Comparison of ENCODE assay signal across 13 cellular contexts in the genomic region with DNA sequence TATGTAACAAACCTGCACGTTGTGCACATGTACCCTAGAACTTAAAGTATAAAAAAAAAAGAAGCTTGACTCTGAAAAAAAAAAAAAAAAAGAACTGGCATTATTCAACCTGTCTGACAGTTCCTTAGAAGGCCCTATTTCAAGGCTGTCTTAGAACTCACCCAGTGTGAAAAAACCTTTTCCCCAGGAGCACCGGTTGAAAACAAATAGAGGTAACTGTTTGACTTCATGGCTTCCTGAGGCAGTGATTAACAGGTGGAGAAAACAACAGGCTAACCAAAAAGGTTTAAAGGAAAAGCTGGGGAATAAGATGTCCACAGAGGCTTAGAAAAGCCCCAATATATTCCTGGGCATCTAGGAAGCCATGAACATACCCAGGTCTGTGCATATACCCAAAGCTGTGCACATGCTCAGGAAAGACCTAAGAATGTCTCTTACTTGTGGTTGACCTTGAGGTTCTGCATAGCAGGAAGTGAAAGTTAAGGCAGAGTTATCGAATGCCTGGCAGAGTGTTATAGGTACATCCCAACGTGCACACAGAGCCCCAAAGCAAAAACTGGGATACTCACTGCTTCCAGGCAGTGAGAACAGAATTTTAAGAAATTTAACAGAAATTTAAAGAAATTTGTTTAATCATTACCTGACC. TPM values are rescaled to one million over a fixed set of nuclear protein-coding genes. Genes with fewer than 3 reads are reported as not detected.
A peak's percentile ranks its signal among the peaks of the same experiment; 100 is the strongest.
DNase-seq lines count a peak whose midpoint lies in the region; ATAC-seq, FAIRE-seq and TF ChIP-seq lines count a peak whose summit lies in the region.
"Had no signal": no experiment of that assay in that cellular context is flagged by ENCODE, and none has a peak within 500 bp of the region (broad histone marks: within the 10 kb centered on the region; RNA-seq: fewer than 3 reads in every experiment).

No MANE protein-coding gene starts in this region.

- no peak overlapping the region for H3K9ac ChIP-seq in GM12878 (ENCODE audit: control insufficient read depth, insufficient read depth, low read length)

- SMC1A ChIA-PET in GM12878 (lab: Charles Lee; ENCODE audit: uncharacterized antibody, unreplicated experiment) = no interaction called here

- intact Hi-C loops in GM12878 (cut with micrococcal nuclease; ENCODE audit: unreplicated experiment) (no loop called here), dorsolateral prefrontal cortex (cut with DNase I) (no loop called here)

- no peaks in the 10 kb centered on the region for H4K20me1 ChIP-seq in GM12878 (ENCODE audit: control insufficient read depth, insufficient read depth)

- RAD21 ChIA-PET in GM12878 (lab: Charles Lee; ENCODE audit: unreplicated experiment) = interaction anchor here (0.7 kb wide), 1 partner anchor 55 kb away, joined by 3 read pairs; no protein-coding TSS in a partner anchor

- H3K4me3 ChIP-seq in GM12878 (peak overlapping the region; percentile 59; the same call in 1 of the 2 replicates), dorsolateral prefrontal cortex (no peak overlapping the region)
- H3K4me3 ChIP-seq: right atrium auricular region had no signal

- H3K79me2 ChIP-seq in GM12878 (ENCODE audit: control insufficient read depth, insufficient read depth, low read length) = peaks cover 25% of the 10 kb centered on the region

- H3K27me3 ChIP-seq in GM12878 (replicated peaks in 1 of 2; ENCODE audit: control insufficient read depth in 2 of 2, insufficient read depth in 2 of 2, low read length in 1 of 2) (no peaks in the 10 kb centered on the region), dorsolateral prefrontal cortex (no peaks in the 10 kb centered on the region)
- H3K27me3 ChIP-seq: brain microvascular endothelial cell, right atrium auricular region had no signal

- TF ChIP-seq CTCF in GM20000 (IDR thresholded peaks at IDR 0.05; ENCODE audit: extremely low read depth, missing control alignments) = no peak
- TF ChIP-seq CTCF in GM12878 (IDR thresholded peaks at IDR 0.05 in 2 of 3, conservative IDR thresholded peaks at IDR 0.05 in 1 of 3; ENCODE audit: control insufficient read depth in 2 of 3, extremely low read depth in 1 of 3, insufficient read depth in 1 of 3, low read depth in 3 of 3, low read length in 3 of 3) = no peak
- TF ChIP-seq CTCF in dorsolateral prefrontal cortex (IDR thresholded peaks at IDR 0.05 in 54 of 56, conservative IDR thresholded peaks at IDR 0.05 in 2 of 56; ENCODE audit: low read depth in 1 of 56, partially characterized antibody in 56 of 56) = no peak

- 1% methylated on average over 3 of the region's 4 CpGs for WGBS in GM12878 (ENCODE audit: insufficient coverage, insufficient replicate concordance, low lambda C conversion rate, missing lambda C conversion rate)

- H3K4me1 ChIP-seq in GM12878 (ENCODE audit: control insufficient read depth, insufficient read depth, low read length) = no peaks in the 10 kb centered on the region
- H3K4me1 ChIP-seq: right atrium auricular region had no signal

- TF ChIP-seq POLR2A in GM12892 (IDR thresholded peaks at IDR 0.05; ENCODE audit: low read depth, low read length) (no peak), GM12878 (IDR thresholded peaks at IDR 0.05; ENCODE audit: low read depth, low read length) (no peak)

- H2AFZ ChIP-seq in GM12878 (ENCODE audit: control insufficient read depth, low read depth, low read length) = no peak overlapping the region

- in situ Hi-C loops in GM12878 (cut with MboI) = no loop called here

- peak; percentile 79 for FAIRE-seq in GM12892 (lab: Jason Lieb, UNC)
- peak; percentile 41 for FAIRE-seq in GM12878 (lab: Jason Lieb, UNC)

- H3K9me3 ChIP-seq in GM12878 (replicated peaks; ENCODE audit: control insufficient read depth, insufficient read depth, low read length) = peaks cover 11% of the 10 kb centered on the region

- H3K36me3 ChIP-seq in GM12878 (ENCODE audit: control insufficient read depth in 2 of 2, insufficient read depth in 2 of 2, low read length in 1 of 2) = peaks cover 0 to 11% of the 10 kb centered on the region in 2 experiments; a peak in 1 of 4 replicates

- peak; percentile 11 for DNase-seq in GM12892 (ENCODE audit: insufficient read length)
- DNase-seq in GM20000 (ENCODE audit: low spot score) = peak; percentile 34
- peak; percentile 71 for DNase-seq in MV-4-11 (lab: John Stamatoyannopoulos, UW)
- peak; percentile 51 for DNase-seq in GM12878 (ENCODE audit: low read depth, low spot score)
- DNase-seq in dorsolateral prefrontal cortex = no peak
- DNase-seq: brain microvascular endothelial cell, NCI-H524 treated with DMSO at 0.1 percent for 48 hours had no signal

- CTCF ChIA-PET in GM12878 (lab: Yijun Ruan, JAX) = no interaction called here

- no TSS peak for BruUV-seq in GM12878 (replicated peaks; lab: Mats Ljungman, UMichigan)

- TF ChIP-seq RAD21 in GM12878 (IDR thresholded peaks at IDR 0.05; ENCODE audit: insufficient read depth, low read depth, low read length) = no peak

- peak; percentile 99 for ATAC-seq in GM12878
- ATAC-seq in HG02642 (IDR thresholded peaks at IDR 0.05; ENCODE audit: poor library complexity, unreplicated experiment) = no peak
- no peak for ATAC-seq in HG03108 (IDR thresholded peaks at IDR 0.05; ENCODE audit: unreplicated experiment)
- no peak for ATAC-seq in HG02973 (IDR thresholded peaks at IDR 0.05; ENCODE audit: unreplicated experiment)

- peak overlapping the region; percentile 32 for H3K4me2 ChIP-seq in GM12878 (ENCODE audit: control insufficient read depth, insufficient read depth)

- peak overlapping the region; percentile 40 for H3K27ac ChIP-seq in GM12878 (ENCODE audit: control insufficient read depth, insufficient read depth)
- no peak overlapping the region for H3K27ac ChIP-seq in dorsolateral prefrontal cortex
- H3K27ac ChIP-seq: brain microvascular endothelial cell, epithelial cell of prostate, right atrium auricular region had no signal

- POLR2A ChIA-PET in GM12878 (lab: Charles Lee) = interaction anchor here (0.6 kb wide), 1 partner anchor 39 kb away, joined by 3 read pairs; no protein-coding TSS in a partner anchor

- TF ChIP-seq EP300 in GM12878 (IDR thresholded peaks at IDR 0.05; ENCODE audit: borderline replicate concordance in 1 of 2, control insufficient read depth in 1 of 2, low read depth in 2 of 2, low read length in 2 of 2) = no peak

RNA-seq across cellular contexts. Expression of gene UQCC1, which starts 7.0 kb away (rescaled TPM):
- polyA plus RNA-seq in GM12892 (2012; ENCODE audit: missing spikeins) = 35.7 TPM
- 130 and 131 TPM in 2 replicates for total RNA-seq in GM12878 (2013; cell fraction: nucleolus; rRNA removed)
- 51.1 and 55.4 TPM in 2 replicates for total RNA-seq in GM12878 (2014; rRNA removed)
- total RNA-seq in GM12878 (2014; rRNA removed; fragmentation: Illumina TruSeq; extraction: Trizol) = 37.0 and 38.3 TPM in 2 replicates
- total RNA-seq in GM12878 (2021) = 58.3 and 63.1 TPM in 2 replicates
- polyA plus RNA-seq in GM12878 (2011; ENCODE audit: low read depth) = 25.6 TPM
- 72.9 and 76.4 TPM in 2 replicates for polyA plus RNA-seq in GM12878 (2011; rRNA removed)
- 55.8 and 56.6 TPM in 2 replicates for polyA plus RNA-seq in GM12878 (2011; cell fraction: cytosol; rRNA removed)
- polyA plus RNA-seq in GM12878 (2011; cell fraction: nucleus; rRNA removed) = 146 and 213 TPM in 2 replicates
- 34.7 and 35.9 TPM in 2 replicates for polyA plus RNA-seq in GM12878 (2012)
- 57.8 and 70.4 TPM in 2 replicates for polyA plus RNA-seq in GM12878 (2014; fragmentation: Illumina TruSeq; extraction: Trizol)
- 10 to 100 TPM; 30.7 to 38.6 TPM for polyA plus RNA-seq in GM12878 (2014; fragmentation: Nextera tagmentation; extraction: Ambion mirVana)
- polyA plus RNA-seq in GM12878 (2014; rRNA removed) = 54.2 and 62.2 TPM in 2 replicates
- polyA plus RNA-seq in GM12878 (2016; fragmentation: Nextera tagmentation; extraction: Ambion mirVana) = 10 to 100 TPM; 54.8 to 62.4 TPM
- polyA minus RNA-seq in GM12878 (2011; rRNA and poly(A)+ RNA removed) = 39.6 and 42.6 TPM in 2 replicates
- polyA minus RNA-seq in GM12878 (2011; cell fraction: cytosol; rRNA and poly(A)+ RNA removed) = 20.0 and 25.1 TPM in 2 replicates
- polyA minus RNA-seq in GM12878 (2011; cell fraction: nucleus; rRNA and poly(A)+ RNA removed) = 52.5 and 64.1 TPM in 2 replicates
- total RNA-seq in dorsolateral prefrontal cortex = 100 to 1,000 TPM in 84 of 120 experiments, 10 to 100 TPM in 36; 73.3 to 141 (median 107) TPM

RNA-seq across cellular contexts. Expression of gene GDF5, which starts 33.3 kb away (rescaled TPM):
- polyA plus RNA-seq in GM12892 (2012; ENCODE audit: missing spikeins) = not detected
- total RNA-seq in GM12878 (2013; cell fraction: nucleolus; rRNA removed) = not detected in 2 replicates
- total RNA-seq in GM12878 (2014; rRNA removed) (0.06 TPM in 1 of 2 replicates, not detected in the other), GM12878 (2014; rRNA removed; fragmentation: Illumina TruSeq; extraction: Trizol) (not detected in 2 replicates), GM12878 (2021) (0.10 TPM in 1 of 2 replicates, not detected in the other), dorsolateral prefrontal cortex (1 to 10 TPM in 2 of 120 experiments, under 1 TPM in 82, not detected in 36; 0.14 to 1.4 (median 0.32) TPM)
- polyA plus RNA-seq in GM12878 (2011; ENCODE audit: low read depth) = not detected
- polyA plus RNA-seq in GM12878 (2011; rRNA removed) (not detected in 2 replicates), GM12878 (2014; fragmentation: Illumina TruSeq; extraction: Trizol) (not detected in 2 replicates), GM12878 (2014; fragmentation: Nextera tagmentation; extraction: Ambion mirVana) (not detected), GM12878 (2014; rRNA removed) (0.04 TPM in 1 of 2 replicates, not detected in the other), GM12878 (2016; fragmentation: Nextera tagmentation; extraction: Ambion mirVana) (not detected)
- polyA plus RNA-seq in GM12878 (2011; cell fraction: cytosol; rRNA removed) = 0.01 TPM in 1 of 2 replicates, not detected in the other
- 0.04 TPM in 1 of 2 replicates, not detected in the other for polyA plus RNA-seq in GM12878 (2011; cell fraction: nucleus; rRNA removed)
- polyA plus RNA-seq in GM12878 (2012) = not detected in 2 replicates
- not detected in 2 replicates for polyA minus RNA-seq in GM12878 (2011; rRNA and poly(A)+ RNA removed)
- polyA minus RNA-seq in GM12878 (2011; cell fraction: cytosol; rRNA and poly(A)+ RNA removed) = not detected in 2 replicates
- polyA minus RNA-seq in GM12878 (2011; cell fraction: nucleus; rRNA and poly(A)+ RNA removed) = not detected in 2 replicates
- total RNA-seq: CD8-positive, alpha-beta memory T cell had no signal
- polyA plus RNA-seq: CD8-positive, alpha-beta memory T cell had no signal

RNA-seq across cellular contexts. Expression of gene CEP250, which starts 50.7 kb away (rescaled TPM):
- polyA plus RNA-seq in GM12892 (2012; ENCODE audit: missing spikeins) = 18.8 TPM
- total RNA-seq in GM12878 (2013; cell fraction: nucleolus; rRNA removed) = 42.9 and 44.5 TPM in 2 replicates
- total RNA-seq in GM12878 (2014; rRNA removed) = 26.1 and 27.4 TPM in 2 replicates
- 25.2 and 27.4 TPM in 2 replicates for total RNA-seq in GM12878 (2014; rRNA removed; fragmentation: Illumina TruSeq; extraction: Trizol)
- total RNA-seq in GM12878 (2021) = 36.9 and 41.6 TPM in 2 replicates
- polyA plus RNA-seq in GM12878 (2011; ENCODE audit: low read depth) = 8.2 TPM
- polyA plus RNA-seq in GM12878 (2011; rRNA removed) = 11.5 TPM in 2 replicates
- 10.2 and 11.9 TPM in 2 replicates for polyA plus RNA-seq in GM12878 (2011; cell fraction: cytosol; rRNA removed)
- 19.6 and 27.2 TPM in 2 replicates for polyA plus RNA-seq in GM12878 (2011; cell fraction: nucleus; rRNA removed)
- polyA plus RNA-seq in GM12878 (2012) = 20.4 and 21.7 TPM in 2 replicates
- 9.6 and 23.9 TPM in 2 replicates for polyA plus RNA-seq in GM12878 (2014; fragmentation: Illumina TruSeq; extraction: Trizol)
- 1 to 10 TPM; 2.4 to 3.2 TPM for polyA plus RNA-seq in GM12878 (2014; fragmentation: Nextera tagmentation; extraction: Ambion mirVana)
- polyA plus RNA-seq in GM12878 (2014; rRNA removed) = 23.5 and 30.3 TPM in 2 replicates
- 10 to 100 TPM; 30.1 to 33.4 TPM for polyA plus RNA-seq in GM12878 (2016; fragmentation: Nextera tagmentation; extraction: Ambion mirVana)
- polyA minus RNA-seq in GM12878 (2011; rRNA and poly(A)+ RNA removed) = 7.4 and 16.0 TPM in 2 replicates
- polyA minus RNA-seq in GM12878 (2011; cell fraction: cytosol; rRNA and poly(A)+ RNA removed) = 7.5 and 8.8 TPM in 2 replicates
- polyA minus RNA-seq in GM12878 (2011; cell fraction: nucleus; rRNA and poly(A)+ RNA removed) = 5.8 and 12.1 TPM in 2 replicates
- 10 to 100 TPM; 39.1 to 99.6 (median 61.8) TPM for total RNA-seq in dorsolateral prefrontal cortex

Comparison
In these comparisons a context has a peak if more than half of its experiments do, and no peak if none do; other contexts are left out.
1. DNase-seq: peak in GM12892 (single experiment), GM20000 (single experiment), MV-4-11 (single experiment) and GM12878 (single experiment); none in dorsolateral prefrontal cortex (0 of 10).